ENCODE assay signal across 1 cellular context in the genomic region with DNA sequence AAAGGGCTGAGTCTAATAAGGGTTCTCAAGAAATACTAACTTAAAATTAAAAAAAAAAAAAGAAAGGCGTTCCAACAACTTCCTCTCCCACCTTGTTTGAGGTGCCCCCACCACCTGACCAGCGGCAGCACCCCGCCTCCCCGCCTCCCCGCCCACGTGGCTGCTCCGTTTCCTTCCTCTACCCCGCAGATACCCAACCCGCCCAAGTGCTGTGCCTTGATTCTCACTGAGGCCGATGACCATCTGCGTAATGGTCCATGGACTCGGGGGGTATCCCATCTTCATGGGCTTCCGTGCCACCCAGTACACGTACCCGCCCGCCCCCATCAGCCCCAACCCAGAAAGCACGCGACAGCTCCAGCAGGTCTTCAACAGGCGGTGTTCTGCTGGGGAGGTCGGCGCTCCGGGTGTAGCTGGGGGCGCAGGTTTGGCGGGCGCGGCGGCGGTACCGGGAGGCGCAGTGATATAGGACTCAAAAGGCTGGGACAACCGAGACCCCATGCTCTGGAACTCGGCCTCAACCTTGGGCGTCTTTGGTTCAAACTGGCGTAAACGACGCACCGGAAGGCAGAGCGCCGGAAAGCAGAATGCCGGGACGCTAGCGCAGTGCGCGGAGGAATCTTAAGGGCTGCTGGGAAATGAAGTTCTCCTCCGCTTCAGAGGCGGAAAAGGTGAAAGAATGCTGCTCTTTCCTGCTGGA.
A peak's percentile ranks its signal among the peaks of the same experiment; 100 is the strongest.
TF ChIP-seq lines count a peak whose summit lies in the region.

A gene with protein sequence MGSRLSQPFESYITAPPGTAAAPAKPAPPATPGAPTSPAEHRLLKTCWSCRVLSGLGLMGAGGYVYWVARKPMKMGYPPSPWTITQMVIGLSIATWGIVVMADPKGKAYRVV (minus strand): TSS at position 545 of the 700 bp plus-strand sequence. CDS start 44 bp downstream, at position 501.

TF ChIP-seq in HepG2, 621 proteins besides CTCF, POLR2A, EP300 and RAD21 (continued from another document and continues in another):
- TF ChIP-seq SPEN (CRISPR knock-in tag; IDR thresholded peaks at IDR 0.05; ENCODE audit: low read depth) (peak; percentile 68; the same call in 1 of the 2 replicates), PRMT3 (CRISPR knock-in tag; IDR thresholded peaks at IDR 0.05; ENCODE audit: borderline replicate concordance, low read depth) (no peak), ATAD3A (CRISPR knock-in tag; IDR thresholded peaks at IDR 0.05) (no peak), ZNF615 (CRISPR knock-in tag; IDR thresholded peaks at IDR 0.05; ENCODE audit: borderline replicate concordance) (no peak), ZNF83 (CRISPR knock-in tag; IDR thresholded peaks at IDR 0.05; ENCODE audit: borderline replicate concordance) (no peak), RFXANK (CRISPR knock-in tag; IDR thresholded peaks at IDR 0.05) (no peak), KLF9 (CRISPR knock-in tag; IDR thresholded peaks at IDR 0.05; ENCODE audit: low read depth) (no peak), NR2F1 (CRISPR knock-in tag; IDR thresholded peaks at IDR 0.05) (no peak), SCMH1 (CRISPR knock-in tag; IDR thresholded peaks at IDR 0.05; ENCODE audit: borderline replicate concordance) (no peak), ZNF746 (CRISPR knock-in tag; IDR thresholded peaks at IDR 0.05) (no peak), ZNF292 (CRISPR knock-in tag; IDR thresholded peaks at IDR 0.05; ENCODE audit: borderline replicate concordance, low read depth) (peak; percentile 50; the same call in 1 of the 2 replicates), ZNF510 (CRISPR knock-in tag; IDR thresholded peaks at IDR 0.05; ENCODE audit: low read depth) (no peak), SRSF4 (IDR thresholded peaks at IDR 0.05; ENCODE audit: low read depth, low read length, poor library complexity, severe bottlenecking) (no peak), EHMT2 (IDR thresholded peaks at IDR 0.05; ENCODE audit: borderline replicate concordance, low read depth, low read length) (no peak), RFX1 (IDR thresholded peaks at IDR 0.05) (no peak), NR2F2 (IDR thresholded peaks at IDR 0.05; ENCODE audit: borderline replicate concordance, low read depth) (peak; percentile 42; the same call in 1 of the 2 replicates), TP53 (CRISPR knock-in tag; conservative IDR thresholded peaks at IDR 0.05) (no peak), ZFY (CRISPR knock-in tag; IDR thresholded peaks at IDR 0.05) (peak; percentile 83), CHD4 (IDR thresholded peaks at IDR 0.05; ENCODE audit: borderline replicate concordance, low read length) (no peak), ZNF792 (CRISPR knock-in tag; IDR thresholded peaks at IDR 0.05) (no peak), ZNF274 (CRISPR knock-in tag; IDR thresholded peaks at IDR 0.05) (no peak; the same call in 1 of the 2 replicates)
- TF ChIP-seq, protein P1, sequence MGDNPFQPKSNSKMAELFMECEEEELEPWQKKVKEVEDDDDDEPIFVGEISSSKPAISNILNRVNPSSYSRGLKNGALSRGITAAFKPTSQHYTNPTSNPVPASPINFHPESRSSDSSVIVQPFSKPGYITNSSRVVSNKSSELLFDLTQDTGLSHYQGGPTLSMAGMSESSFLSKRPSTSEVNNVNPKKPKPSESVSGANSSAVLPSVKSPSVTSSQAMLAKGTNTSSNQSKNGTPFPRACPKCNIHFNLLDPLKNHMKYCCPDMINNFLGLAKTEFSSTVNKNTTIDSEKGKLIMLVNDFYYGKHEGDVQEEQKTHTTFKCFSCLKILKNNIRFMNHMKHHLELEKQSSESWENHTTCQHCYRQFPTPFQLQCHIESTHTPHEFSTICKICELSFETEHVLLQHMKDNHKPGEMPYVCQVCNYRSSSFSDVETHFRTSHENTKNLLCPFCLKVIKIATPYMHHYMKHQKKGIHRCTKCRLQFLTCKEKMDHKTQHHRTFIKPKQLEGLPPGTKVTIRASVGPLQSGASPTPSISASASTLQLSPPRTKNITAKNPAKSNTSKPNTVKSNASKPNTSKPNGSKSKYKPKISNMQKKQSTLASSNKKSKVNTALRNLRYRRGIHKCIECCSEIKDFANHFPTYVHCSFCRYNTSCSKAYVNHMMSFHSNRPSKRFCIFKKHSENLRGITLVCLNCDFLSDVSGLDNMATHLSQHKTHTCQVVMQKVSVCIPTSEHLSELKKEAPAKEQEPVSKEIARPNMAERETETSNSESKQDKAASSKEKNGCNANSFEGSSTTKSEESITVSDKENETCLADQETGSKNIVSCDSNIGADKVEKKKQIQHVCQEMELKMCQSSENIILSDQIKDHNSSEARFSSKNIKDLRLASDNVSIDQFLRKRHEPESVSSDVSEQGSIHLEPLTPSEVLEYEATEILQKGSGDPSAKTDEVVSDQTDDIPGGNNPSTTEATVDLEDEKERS (CRISPR knock-in tag; IDR thresholded peaks at IDR 0.05) = peak; percentile 70; the same call in 1 of the 2 replicates
- TF ChIP-seq, protein P2, sequence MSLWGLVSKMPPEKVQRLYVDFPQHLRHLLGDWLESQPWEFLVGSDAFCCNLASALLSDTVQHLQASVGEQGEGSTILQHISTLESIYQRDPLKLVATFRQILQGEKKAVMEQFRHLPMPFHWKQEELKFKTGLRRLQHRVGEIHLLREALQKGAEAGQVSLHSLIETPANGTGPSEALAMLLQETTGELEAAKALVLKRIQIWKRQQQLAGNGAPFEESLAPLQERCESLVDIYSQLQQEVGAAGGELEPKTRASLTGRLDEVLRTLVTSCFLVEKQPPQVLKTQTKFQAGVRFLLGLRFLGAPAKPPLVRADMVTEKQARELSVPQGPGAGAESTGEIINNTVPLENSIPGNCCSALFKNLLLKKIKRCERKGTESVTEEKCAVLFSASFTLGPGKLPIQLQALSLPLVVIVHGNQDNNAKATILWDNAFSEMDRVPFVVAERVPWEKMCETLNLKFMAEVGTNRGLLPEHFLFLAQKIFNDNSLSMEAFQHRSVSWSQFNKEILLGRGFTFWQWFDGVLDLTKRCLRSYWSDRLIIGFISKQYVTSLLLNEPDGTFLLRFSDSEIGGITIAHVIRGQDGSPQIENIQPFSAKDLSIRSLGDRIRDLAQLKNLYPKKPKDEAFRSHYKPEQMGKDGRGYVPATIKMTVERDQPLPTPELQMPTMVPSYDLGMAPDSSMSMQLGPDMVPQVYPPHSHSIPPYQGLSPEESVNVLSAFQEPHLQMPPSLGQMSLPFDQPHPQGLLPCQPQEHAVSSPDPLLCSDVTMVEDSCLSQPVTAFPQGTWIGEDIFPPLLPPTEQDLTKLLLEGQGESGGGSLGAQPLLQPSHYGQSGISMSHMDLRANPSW (CRISPR knock-in tag; IDR thresholded peaks at IDR 0.05; ENCODE audit: borderline replicate concordance) = no peak
- TF ChIP-seq, protein P3, sequence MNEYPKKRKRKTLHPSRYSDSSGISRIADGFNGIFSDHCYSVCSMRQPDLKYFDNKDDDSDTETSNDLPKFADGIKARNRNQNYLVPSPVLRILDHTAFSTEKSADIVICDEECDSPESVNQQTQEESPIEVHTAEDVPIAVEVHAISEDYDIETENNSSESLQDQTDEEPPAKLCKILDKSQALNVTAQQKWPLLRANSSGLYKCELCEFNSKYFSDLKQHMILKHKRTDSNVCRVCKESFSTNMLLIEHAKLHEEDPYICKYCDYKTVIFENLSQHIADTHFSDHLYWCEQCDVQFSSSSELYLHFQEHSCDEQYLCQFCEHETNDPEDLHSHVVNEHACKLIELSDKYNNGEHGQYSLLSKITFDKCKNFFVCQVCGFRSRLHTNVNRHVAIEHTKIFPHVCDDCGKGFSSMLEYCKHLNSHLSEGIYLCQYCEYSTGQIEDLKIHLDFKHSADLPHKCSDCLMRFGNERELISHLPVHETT (CRISPR knock-in tag; conservative IDR thresholded peaks at IDR 0.05) = no peak
- TF ChIP-seq, protein P4, sequence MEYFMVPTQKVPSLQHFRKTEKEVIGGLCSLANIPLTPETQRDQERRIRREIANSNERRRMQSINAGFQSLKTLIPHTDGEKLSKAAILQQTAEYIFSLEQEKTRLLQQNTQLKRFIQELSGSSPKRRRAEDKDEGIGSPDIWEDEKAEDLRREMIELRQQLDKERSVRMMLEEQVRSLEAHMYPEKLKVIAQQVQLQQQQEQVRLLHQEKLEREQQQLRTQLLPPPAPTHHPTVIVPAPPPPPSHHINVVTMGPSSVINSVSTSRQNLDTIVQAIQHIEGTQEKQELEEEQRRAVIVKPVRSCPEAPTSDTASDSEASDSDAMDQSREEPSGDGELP (IDR thresholded peaks at IDR 0.05; ENCODE audit: borderline replicate concordance, low read depth) = peak; percentile 9; the same call in 1 of the 2 replicates
- TF ChIP-seq, protein P5, sequence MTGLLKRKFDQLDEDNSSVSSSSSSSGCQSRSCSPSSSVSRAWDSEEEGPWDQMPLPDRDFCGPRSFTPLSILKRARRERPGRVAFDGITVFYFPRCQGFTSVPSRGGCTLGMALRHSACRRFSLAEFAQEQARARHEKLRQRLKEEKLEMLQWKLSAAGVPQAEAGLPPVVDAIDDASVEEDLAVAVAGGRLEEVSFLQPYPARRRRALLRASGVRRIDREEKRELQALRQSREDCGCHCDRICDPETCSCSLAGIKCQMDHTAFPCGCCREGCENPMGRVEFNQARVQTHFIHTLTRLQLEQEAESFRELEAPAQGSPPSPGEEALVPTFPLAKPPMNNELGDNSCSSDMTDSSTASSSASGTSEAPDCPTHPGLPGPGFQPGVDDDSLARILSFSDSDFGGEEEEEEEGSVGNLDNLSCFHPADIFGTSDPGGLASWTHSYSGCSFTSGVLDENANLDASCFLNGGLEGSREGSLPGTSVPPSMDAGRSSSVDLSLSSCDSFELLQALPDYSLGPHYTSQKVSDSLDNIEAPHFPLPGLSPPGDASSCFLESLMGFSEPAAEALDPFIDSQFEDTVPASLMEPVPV (CRISPR knock-in tag; IDR thresholded peaks at IDR 0.05) = no peak
- TF ChIP-seq, protein P6, sequence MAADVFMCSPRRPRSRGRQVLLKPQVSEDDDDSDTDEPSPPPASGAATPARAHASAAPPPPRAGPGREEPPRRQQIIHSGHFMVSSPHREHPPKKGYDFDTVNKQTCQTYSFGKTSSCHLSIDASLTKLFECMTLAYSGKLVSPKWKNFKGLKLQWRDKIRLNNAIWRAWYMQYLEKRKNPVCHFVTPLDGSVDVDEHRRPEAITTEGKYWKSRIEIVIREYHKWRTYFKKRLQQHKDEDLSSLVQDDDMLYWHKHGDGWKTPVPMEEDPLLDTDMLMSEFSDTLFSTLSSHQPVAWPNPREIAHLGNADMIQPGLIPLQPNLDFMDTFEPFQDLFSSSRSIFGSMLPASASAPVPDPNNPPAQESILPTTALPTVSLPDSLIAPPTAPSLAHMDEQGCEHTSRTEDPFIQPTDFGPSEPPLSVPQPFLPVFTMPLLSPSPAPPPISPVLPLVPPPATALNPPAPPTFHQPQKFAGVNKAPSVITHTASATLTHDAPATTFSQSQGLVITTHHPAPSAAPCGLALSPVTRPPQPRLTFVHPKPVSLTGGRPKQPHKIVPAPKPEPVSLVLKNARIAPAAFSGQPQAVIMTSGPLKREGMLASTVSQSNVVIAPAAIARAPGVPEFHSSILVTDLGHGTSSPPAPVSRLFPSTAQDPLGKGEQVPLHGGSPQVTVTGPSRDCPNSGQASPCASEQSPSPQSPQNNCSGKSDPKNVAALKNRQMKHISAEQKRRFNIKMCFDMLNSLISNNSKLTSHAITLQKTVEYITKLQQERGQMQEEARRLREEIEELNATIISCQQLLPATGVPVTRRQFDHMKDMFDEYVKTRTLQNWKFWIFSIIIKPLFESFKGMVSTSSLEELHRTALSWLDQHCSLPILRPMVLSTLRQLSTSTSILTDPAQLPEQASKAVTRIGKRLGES (CRISPR knock-in tag; IDR thresholded peaks at IDR 0.05; ENCODE audit: borderline replicate concordance) = no peak
- TF ChIP-seq, protein P7, sequence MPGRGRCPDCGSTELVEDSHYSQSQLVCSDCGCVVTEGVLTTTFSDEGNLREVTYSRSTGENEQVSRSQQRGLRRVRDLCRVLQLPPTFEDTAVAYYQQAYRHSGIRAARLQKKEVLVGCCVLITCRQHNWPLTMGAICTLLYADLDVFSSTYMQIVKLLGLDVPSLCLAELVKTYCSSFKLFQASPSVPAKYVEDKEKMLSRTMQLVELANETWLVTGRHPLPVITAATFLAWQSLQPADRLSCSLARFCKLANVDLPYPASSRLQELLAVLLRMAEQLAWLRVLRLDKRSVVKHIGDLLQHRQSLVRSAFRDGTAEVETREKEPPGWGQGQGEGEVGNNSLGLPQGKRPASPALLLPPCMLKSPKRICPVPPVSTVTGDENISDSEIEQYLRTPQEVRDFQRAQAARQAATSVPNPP (CRISPR knock-in tag; IDR thresholded peaks at IDR 0.05) = no peak
- TF ChIP-seq, protein P8, sequence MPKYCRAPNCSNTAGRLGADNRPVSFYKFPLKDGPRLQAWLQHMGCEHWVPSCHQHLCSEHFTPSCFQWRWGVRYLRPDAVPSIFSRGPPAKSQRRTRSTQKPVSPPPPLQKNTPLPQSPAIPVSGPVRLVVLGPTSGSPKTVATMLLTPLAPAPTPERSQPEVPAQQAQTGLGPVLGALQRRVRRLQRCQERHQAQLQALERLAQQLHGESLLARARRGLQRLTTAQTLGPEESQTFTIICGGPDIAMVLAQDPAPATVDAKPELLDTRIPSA (CRISPR knock-in tag; IDR thresholded peaks at IDR 0.05; ENCODE audit: borderline replicate concordance) = no peak
- TF ChIP-seq, protein P9, sequence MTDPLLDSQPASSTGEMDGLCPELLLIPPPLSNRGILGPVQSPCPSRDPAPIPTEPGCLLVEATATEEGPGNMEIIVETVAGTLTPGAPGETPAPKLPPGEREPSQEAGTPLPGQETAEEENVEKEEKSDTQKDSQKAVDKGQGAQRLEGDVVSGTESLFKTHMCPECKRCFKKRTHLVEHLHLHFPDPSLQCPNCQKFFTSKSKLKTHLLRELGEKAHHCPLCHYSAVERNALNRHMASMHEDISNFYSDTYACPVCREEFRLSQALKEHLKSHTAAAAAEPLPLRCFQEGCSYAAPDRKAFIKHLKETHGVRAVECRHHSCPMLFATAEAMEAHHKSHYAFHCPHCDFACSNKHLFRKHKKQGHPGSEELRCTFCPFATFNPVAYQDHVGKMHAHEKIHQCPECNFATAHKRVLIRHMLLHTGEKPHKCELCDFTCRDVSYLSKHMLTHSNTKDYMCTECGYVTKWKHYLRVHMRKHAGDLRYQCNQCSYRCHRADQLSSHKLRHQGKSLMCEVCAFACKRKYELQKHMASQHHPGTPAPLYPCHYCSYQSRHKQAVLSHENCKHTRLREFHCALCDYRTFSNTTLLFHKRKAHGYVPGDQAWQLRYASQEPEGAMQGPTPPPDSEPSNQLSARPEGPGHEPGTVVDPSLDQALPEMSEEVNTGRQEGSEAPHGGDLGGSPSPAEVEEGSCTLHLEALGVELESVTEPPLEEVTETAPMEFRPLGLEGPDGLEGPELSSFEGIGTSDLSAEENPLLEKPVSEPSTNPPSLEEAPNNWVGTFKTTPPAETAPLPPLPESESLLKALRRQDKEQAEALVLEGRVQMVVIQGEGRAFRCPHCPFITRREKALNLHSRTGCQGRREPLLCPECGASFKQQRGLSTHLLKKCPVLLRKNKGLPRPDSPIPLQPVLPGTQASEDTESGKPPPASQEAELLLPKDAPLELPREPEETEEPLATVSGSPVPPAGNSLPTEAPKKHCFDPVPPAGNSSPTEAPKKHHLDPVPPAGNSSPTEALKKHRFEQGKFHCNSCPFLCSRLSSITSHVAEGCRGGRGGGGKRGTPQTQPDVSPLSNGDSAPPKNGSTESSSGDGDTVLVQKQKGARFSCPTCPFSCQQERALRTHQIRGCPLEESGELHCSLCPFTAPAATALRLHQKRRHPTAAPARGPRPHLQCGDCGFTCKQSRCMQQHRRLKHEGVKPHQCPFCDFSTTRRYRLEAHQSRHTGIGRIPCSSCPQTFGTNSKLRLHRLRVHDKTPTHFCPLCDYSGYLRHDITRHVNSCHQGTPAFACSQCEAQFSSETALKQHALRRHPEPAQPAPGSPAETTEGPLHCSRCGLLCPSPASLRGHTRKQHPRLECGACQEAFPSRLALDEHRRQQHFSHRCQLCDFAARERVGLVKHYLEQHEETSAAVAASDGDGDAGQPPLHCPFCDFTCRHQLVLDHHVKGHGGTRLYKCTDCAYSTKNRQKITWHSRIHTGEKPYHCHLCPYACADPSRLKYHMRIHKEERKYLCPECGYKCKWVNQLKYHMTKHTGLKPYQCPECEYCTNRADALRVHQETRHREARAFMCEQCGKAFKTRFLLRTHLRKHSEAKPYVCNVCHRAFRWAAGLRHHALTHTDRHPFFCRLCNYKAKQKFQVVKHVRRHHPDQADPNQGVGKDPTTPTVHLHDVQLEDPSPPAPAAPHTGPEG (CRISPR knock-in tag; IDR thresholded peaks at IDR 0.05) = no peak
